12 cellular contexts compared by ENCODE assay signal in the genomic region with DNA sequence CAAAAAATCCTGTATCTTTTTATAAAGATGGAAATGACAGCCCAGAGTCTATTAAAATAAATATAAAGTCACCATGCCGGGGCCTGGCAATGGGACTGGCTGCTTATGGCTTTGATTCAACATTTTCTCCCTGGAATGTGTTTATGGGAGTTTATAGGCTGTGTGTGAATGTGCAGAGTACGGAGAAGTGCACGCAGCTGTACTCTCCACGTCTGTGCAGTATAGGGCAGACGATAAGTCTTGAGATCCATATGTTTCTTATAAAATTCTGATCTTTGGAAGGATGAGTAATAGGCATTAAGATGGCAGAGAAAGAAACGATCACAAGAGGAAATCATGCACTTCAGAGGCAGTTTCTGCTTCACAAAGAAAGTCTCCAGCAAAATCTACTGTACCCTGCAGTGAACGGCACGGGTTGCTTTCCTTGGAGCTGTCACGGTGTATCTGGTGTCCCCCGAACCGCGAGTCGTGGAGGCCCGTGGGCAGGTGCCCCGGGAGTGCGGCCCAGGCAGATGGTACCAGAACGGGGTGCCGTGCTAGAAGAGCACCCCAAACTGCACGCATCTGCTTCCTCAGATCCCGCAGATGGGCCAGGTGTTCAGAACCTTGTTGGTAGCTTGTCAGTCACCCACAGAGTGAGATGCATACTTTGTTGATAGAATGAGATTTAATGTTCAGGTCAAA.
"Had no signal": no experiment of that assay in that cellular context is flagged by ENCODE, and none has a peak within 500 bp of the region (broad histone marks: within the 10 kb centered on the region; RNA-seq: fewer than 3 reads in every experiment).

No MANE protein-coding gene starts in this region.

- H3K27ac ChIP-seq: testis, upper lobe of right lung had no signal

- H3K4me3 ChIP-seq: testis, upper lobe of right lung had no signal

- H3K27me3 ChIP-seq: testis, upper lobe of right lung had no signal

- DNase-seq: activated CD4-positive, alpha-beta T cell treated with anti-CD3 and anti-CD28 coated beads, Interleukin-2, amount 50 U/mL, for 1 hour; activated CD4-positive, CD25-positive, alpha-beta regulatory T cell; activated naive CD4-positive, alpha-beta T cell treated with anti-CD3 and anti-CD28 coated beads for 36 hours; activated T-cell treated with anti-CD3 and anti-CD28 coated beads for 4 hours; left colon; stimulated activated CD4-positive, alpha-beta T cell treated with anti-CD3 and anti-CD28 coated beads, Interleukin-4, amount 100 ng/mL, for 1 hour; T-helper 2 cell; testis; upper lobe of right lung had no signal

- H3K27me3 Mint-ChIP-seq: stimulated activated naive CD8-positive, alpha-beta T cell treated with anti-CD3 and anti-CD28 coated beads, Interleukin-15, Interleukin-2, amounts not matched to agents 100 ng/mL and 50 ng/mL, for 24 hours had no signal

- H3K4me1 Mint-ChIP-seq: activated T-helper 17 cell treated with anti-CD3 and anti-CD28 coated beads, Interleukin-2, amount 50 U/mL, for 72 hours had no signal

- H3K9me3 Mint-ChIP-seq: activated naive CD4-positive, alpha-beta T cell treated with anti-CD3 and anti-CD28 coated beads for 36 hours; activated T-helper 17 cell treated with anti-CD3 and anti-CD28 coated beads, Interleukin-2, amount 50 U/mL, for 72 hours; nephron; stimulated activated naive CD8-positive, alpha-beta T cell treated with anti-CD3 and anti-CD28 coated beads, Interleukin-15, Interleukin-2, amounts not matched to agents 100 ng/mL and 50 ng/mL, for 24 hours had no signal

- H3K4me1 ChIP-seq: testis, upper lobe of right lung had no signal

- H3K27ac Mint-ChIP-seq: activated naive CD4-positive, alpha-beta T cell treated with anti-CD3 and anti-CD28 coated beads for 36 hours; activated T-helper 17 cell treated with anti-CD3 and anti-CD28 coated beads, Interleukin-2, amount 50 U/mL, for 72 hours; nephron; stimulated activated naive CD8-positive, alpha-beta T cell treated with anti-CD3 and anti-CD28 coated beads, Interleukin-15, Interleukin-2, amounts not matched to agents 100 ng/mL and 50 ng/mL, for 24 hours had no signal

- H3K4me3 Mint-ChIP-seq: activated naive CD4-positive, alpha-beta T cell treated with anti-CD3 and anti-CD28 coated beads for 36 hours; activated T-helper 17 cell treated with anti-CD3 and anti-CD28 coated beads, Interleukin-2, amount 50 U/mL, for 72 hours; nephron; stimulated activated naive CD8-positive, alpha-beta T cell treated with anti-CD3 and anti-CD28 coated beads, Interleukin-15, Interleukin-2, amounts not matched to agents 100 ng/mL and 50 ng/mL, for 24 hours had no signal

- ATAC-seq: activated T-helper 17 cell treated with anti-CD3 and anti-CD28 coated beads, Interleukin-2, amount 50 U/mL, for 72 hours; left colon; upper lobe of right lung had no signal

- H3K9me3 ChIP-seq: testis, upper lobe of right lung had no signal

- H3K36me3 ChIP-seq: upper lobe of right lung had no signal
